In genomic region chr21:32314806-32315205, GRCh38 we compare ENCODE assay signal across 32 cellular contexts. TPM values are rescaled to one million over a fixed set of nuclear protein-coding genes. Genes with fewer than 3 reads are reported as not detected.
"Had no signal": no experiment of that assay in that cellular context is flagged by ENCODE, and none has a peak within 500 bp of the region (broad histone marks: within the 10 kb centered on the region; RNA-seq: fewer than 3 reads in every experiment).

No MANE protein-coding gene starts in this region.

- H3K27ac ChIP-seq: ascending aorta, cardiac muscle cell, VCaP had no signal

- H3K27me3 ChIP-seq: ascending aorta, cardiac muscle cell had no signal

- H3K4me3 ChIP-seq: ascending aorta, cardiac muscle cell had no signal

- H3K4me1 ChIP-seq: ascending aorta had no signal

- ATAC-seq: activated CD8-positive, alpha-beta T cell treated with anti-CD3 and anti-CD28 coated beads for 36 hours; activated naive CD8-positive, alpha-beta T cell treated with anti-CD3 and anti-CD28 coated beads, Interleukin-2, amount 50 U/mL, for 24 hours; activated T-cell treated with anti-CD3 and anti-CD28 coated beads, Interleukin-2, amount 50 U/mL, for 4 hours had no signal

- DNase-seq: activated B cell treated with CpG ODN at 0.5 μM for 24 hours; activated CD4-positive, alpha-beta memory T cell treated with anti-CD3 and anti-CD28 coated beads for 36 hours; activated CD4-positive, alpha-beta T cell treated with anti-CD3 and anti-CD28 coated beads for 4 hours; activated CD4-positive, alpha-beta T cell treated with anti-CD3 and anti-CD28 coated beads, Interleukin-2, amount 10 ng/mL, durations not matched to agents 24 days and 14 days; activated CD4-positive, alpha-beta T cell treated with anti-CD3 and anti-CD28 coated beads, Interleukin-2, amount 50 U/mL, for 1 hour; activated CD4-positive, alpha-beta T cell treated with anti-CD3 and anti-CD28 coated beads, Interleukin-2, amount 50 U/mL, for 4 hours; activated CD4-positive, CD25-positive, alpha-beta regulatory T cell treated with anti-CD3 and anti-CD28 coated beads, Interleukin-2, amount 50 U/mL, for 72 hours; activated CD8-positive, alpha-beta T cell treated with anti-CD3 and anti-CD28 coated beads for 36 hours; activated effector memory CD4-positive, alpha-beta T cell treated with Interleukin-2 at 50 U/mL for 16 hours; activated gamma-delta T cell; activated naive CD4-positive, alpha-beta T cell treated with anti-CD3 and anti-CD28 coated beads, Interleukin-2, amount 10 ng/mL, durations not matched to agents 7 days and 5 days; activated naive CD4-positive, alpha-beta T cell treated with Interleukin-2 at 50 U/mL for 16 hours; activated naive CD8-positive, alpha-beta T cell treated with anti-CD3 and anti-CD28 coated beads, Interleukin-2, amount 10 ng/mL, durations not matched to agents 7 days and 5 days; activated naive CD8-positive, alpha-beta T cell treated with anti-CD3 and anti-CD28 coated beads, Interleukin-2, amount 50 U/mL, for 24 hours; activated T-cell treated with anti-CD3 and anti-CD28 coated beads for 4 hours; activated T-cell treated with anti-CD3 and anti-CD28 coated beads, Interleukin-2, amount 50 U/mL, for 1 hour; activated T-cell treated with anti-CD3 and anti-CD28 coated beads, Interleukin-2, amount 50 U/mL, for 4 hours; amygdala; anterior cingulate cortex; caudate nucleus; cerebellar nuclear complex; T-helper 1 cell; T-helper 2 cell; T-helper 9 cell had no signal

- H3K9me3 ChIP-seq: ascending aorta had no signal

- FAIRE-seq: bronchial epithelial cell, TTC549 had no signal

RNA-seq across cellular contexts. Expression of gene MRAP, which starts 16.2 kb away (rescaled TPM):
- total RNA-seq: activated B cell treated with CpG ODN at 0.5 μM for 24 hours; activated CD4-positive, alpha-beta memory T cell treated with anti-CD3 and anti-CD28 coated beads for 36 hours; activated CD4-positive, alpha-beta T cell treated with anti-CD3 and anti-CD28 coated beads, Interleukin-2, amount 10 ng/mL, durations not matched to agents 24 days and 14 days; activated CD8-positive, alpha-beta memory T cell treated with anti-CD3 and anti-CD28 coated beads for 36 hours; activated CD8-positive, alpha-beta T cell treated with anti-CD3 and anti-CD28 coated beads for 36 hours; activated naive CD8-positive, alpha-beta T cell treated with anti-CD3 and anti-CD28 coated beads, Interleukin-2, amount 10 ng/mL, durations not matched to agents 7 days and 5 days; activated T-cell treated with anti-CD3 and anti-CD28 coated beads, Interleukin-2, amount 50 U/mL, for 4 hours; activated T-helper 2 cell treated with anti-CD3 and anti-CD28 coated beads, Interferon-gamma antibody, Interleukin-2, Interleukin-4, amounts not matched to agents 10 μg/mL and 5 μg/mL and 100 μg/mL, durations not matched to agents 14 hours and 24 hours and 36 hours; ascending aorta; bronchial epithelial cell; cardiac muscle cell; chondrocyte had no signal
- polyA plus RNA-seq: cardiac muscle cell had no signal
